Comparison of ENCODE assay signal across 18 cellular contexts in the genomic region with DNA sequence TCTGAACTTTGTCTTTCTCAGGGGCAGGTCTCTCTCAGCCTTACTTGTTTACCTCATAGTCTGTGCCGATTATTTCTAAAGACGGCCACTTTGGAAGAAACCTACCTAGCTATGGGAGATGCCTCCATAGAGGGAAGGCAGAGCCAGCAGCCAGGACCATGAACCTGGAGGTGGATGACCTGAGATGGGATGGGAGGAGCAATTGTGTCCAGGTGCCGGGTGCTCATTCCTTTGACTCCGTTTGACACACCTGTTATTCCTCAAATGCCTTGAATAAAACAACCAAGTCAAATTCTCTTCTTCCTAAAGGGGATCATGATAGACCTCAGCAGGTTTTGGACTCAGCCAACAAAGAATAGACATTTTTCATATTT. TPM values are rescaled to one million over a fixed set of nuclear protein-coding genes. Genes with fewer than 3 reads are reported as not detected.
DNase-seq lines count a peak whose midpoint lies in the region; ATAC-seq and TF ChIP-seq lines count a peak whose summit lies in the region.
"Had no signal": no experiment of that assay in that cellular context is flagged by ENCODE, and none has a peak within 500 bp of the region (broad histone marks: within the 10 kb centered on the region; RNA-seq: fewer than 3 reads in every experiment).

No MANE protein-coding gene starts in this region.

- H3K36me3 Mint-ChIP-seq in activated T-helper 1 cell treated with anti-CD3 and anti-CD28 coated beads, Interleukin-12 subunit alpha, Interleukin-12 subunit beta, Interleukin-2, Interleukin-4 antibody, amounts not matched to agents 30 ng/mL and 10 ng/mL and 1 ng/mL, durations not matched to agents 14 hours and 24 hours and 36 hours (ENCODE audit: low read depth), result no peaks in the 10 kb centered on the region
- H3K36me3 Mint-ChIP-seq: CD8-positive, alpha-beta T cell had no signal

- no peak overlapping the region for H3K9ac ChIP-seq in mammary epithelial cell (ENCODE audit: insufficient read depth, low read length)
- H3K9ac ChIP-seq in neuronal stem cell (ENCODE audit: low read depth, low read length, poor library complexity), result no peak overlapping the region
- H3K9ac ChIP-seq: BLaER1 treated with 17β-estradiol and CSF1 and Interleukin-3, amounts not matched to agents 10 nM and 100 nM had no signal

- no peak for TF ChIP-seq POLR2A in breast epithelium (IDR thresholded peaks at IDR 0.05)
- TF ChIP-seq POLR2A in body of pancreas (IDR thresholded peaks at IDR 0.05), result no peak

- no peak overlapping the region for H3K4me3 ChIP-seq in breast epithelium
- H3K4me3 ChIP-seq in mammary epithelial cell (replicated peaks in 1 of 3; ENCODE audit: insufficient read depth in 1 of 3, low read depth in 2 of 3, low read length in 3 of 3), result no peak overlapping the region
- no peak overlapping the region for H3K4me3 ChIP-seq in body of pancreas
- H3K4me3 ChIP-seq in neuronal stem cell (ENCODE audit: low read length in 2 of 2), result no peak overlapping the region
- H3K4me3 ChIP-seq: BLaER1 treated with 17β-estradiol and CSF1 and Interleukin-3, amounts not matched to agents 10 nM and 100 nM; GM12878 had no signal

- no peak overlapping the region for H3K4ac ChIP-seq in neuronal stem cell (ENCODE audit: low read length)

- H3K18ac ChIP-seq in neuronal stem cell (ENCODE audit: low read length), result no peak overlapping the region

- no peaks in the 10 kb centered on the region for H3K79me1 ChIP-seq in neuronal stem cell (ENCODE audit: low read depth, low read length)

- H3K4me3 Mint-ChIP-seq in activated T-helper 1 cell treated with anti-CD3 and anti-CD28 coated beads, Interleukin-12 subunit alpha, Interleukin-12 subunit beta, Interleukin-2, Interleukin-4 antibody, amounts not matched to agents 30 ng/mL and 10 ng/mL and 1 ng/mL, durations not matched to agents 14 hours and 24 hours and 36 hours, result no peak overlapping the region
- H3K4me3 Mint-ChIP-seq: B cell; CD8-positive, alpha-beta T cell; H9 had no signal

- intact Hi-C loops in breast epithelium (cut with DNase I; ENCODE audit: low total_unique reads), result no loop called here
- intact Hi-C loops in mammary epithelial cell (cut with micrococcal nuclease), result loop anchor here (10.0 kb wide), 1 partner anchor 182 kb away; no protein-coding TSS in a partner anchor
- intact Hi-C loops in body of pancreas (cut with DNase I), result no loop called here
- intact Hi-C loops in activated T-helper 1 cell treated with anti-CD3 and anti-CD28 coated beads, Interleukin-12 subunit alpha, Interleukin-12 subunit beta, Interleukin-2, Interleukin-4 antibody, amounts not matched to agents 30 ng/mL and 10 ng/mL and 1 ng/mL, durations not matched to agents 14 hours and 24 hours and 36 hours (cut with micrococcal nuclease), result no loop called here

- no peak overlapping the region for H4K8ac ChIP-seq in neuronal stem cell (ENCODE audit: low read depth, low read length)

- no peak overlapping the region for H2BK15ac ChIP-seq in neuronal stem cell (ENCODE audit: low read length)

- WGBS in mammary epithelial cell (ENCODE audit: low coverage, missing lambda C conversion rate), result 92% methylated on average over 4 of the region's 4 CpGs
- WGBS in body of pancreas, 2 donors, result 77 to 83% methylated on average over 4 of the region's 4 CpGs
- WGBS in neuronal stem cell (ENCODE audit: extremely low coverage in 2 of 2, insufficient read length in 2 of 2, insufficient replicate concordance in 1 of 2), 2 donors, result no CpG with 5 or more reads among the region's 4 CpGs

- no peaks in the 10 kb centered on the region for H3K9me3 Mint-ChIP-seq in activated T-helper 1 cell treated with anti-CD3 and anti-CD28 coated beads, Interleukin-12 subunit alpha, Interleukin-12 subunit beta, Interleukin-2, Interleukin-4 antibody, amounts not matched to agents 30 ng/mL and 10 ng/mL and 1 ng/mL, durations not matched to agents 14 hours and 24 hours and 36 hours
- H3K9me3 Mint-ChIP-seq: CD8-positive, alpha-beta T cell; H9 had no signal

- no peak overlapping the region for H3K14ac ChIP-seq in neuronal stem cell (ENCODE audit: low read length)

- CTCF ChIA-PET in mammary epithelial cell (lab: Charles Lee; ENCODE audit: low non-redundant PET), result no interaction called here

- ATAC-seq in body of pancreas, result no peak
- ATAC-seq in left lobe of liver, result peak; percentile 29
- ATAC-seq: CD8-positive, alpha-beta T cell; GM12878 had no signal

- in situ Hi-C loops in mammary epithelial cell (cut with MboI; ENCODE audit: low sequenced_read_pairs in 2 of 2), result no loop called here

- no peaks in the 10 kb centered on the region for H4K20me1 ChIP-seq in mammary epithelial cell (ENCODE audit: insufficient read depth, low read length)
- H4K20me1 ChIP-seq: BLaER1 treated with 17β-estradiol and CSF1 and Interleukin-3, amounts not matched to agents 10 nM and 100 nM had no signal

- H3K27me3 ChIP-seq in breast epithelium, result no peaks in the 10 kb centered on the region
- no peaks in the 10 kb centered on the region for H3K27me3 ChIP-seq in mammary epithelial cell (ENCODE audit: insufficient read depth, low read length)
- H3K27me3 ChIP-seq in body of pancreas, result no peaks in the 10 kb centered on the region
- no peaks in the 10 kb centered on the region for H3K27me3 ChIP-seq in neuronal stem cell (ENCODE audit: control insufficient read depth in 3 of 3, insufficient read depth in 3 of 3, low read depth in 1 of 3, low read length in 3 of 3)
- H3K27me3 ChIP-seq: BLaER1 treated with 17β-estradiol and CSF1 and Interleukin-3, amounts not matched to agents 10 nM and 100 nM had no signal

- H2BK120ac ChIP-seq in neuronal stem cell (ENCODE audit: low read depth, low read length), result no peak overlapping the region

- H2AFZ ChIP-seq in mammary epithelial cell (ENCODE audit: low read depth, low read length) (no peak overlapping the region), neuronal stem cell (ENCODE audit: low read length) (peak overlapping the region; percentile 1)

- no TSS peak for BruUV-seq in mammary epithelial cell (replicated peaks; lab: Mats Ljungman, UMichigan)

- H3K27ac Mint-ChIP-seq in activated T-helper 1 cell treated with anti-CD3 and anti-CD28 coated beads, Interleukin-12 subunit alpha, Interleukin-12 subunit beta, Interleukin-2, Interleukin-4 antibody, amounts not matched to agents 30 ng/mL and 10 ng/mL and 1 ng/mL, durations not matched to agents 14 hours and 24 hours and 36 hours, result no peak overlapping the region
- H3K27ac Mint-ChIP-seq: B cell; CD8-positive, alpha-beta T cell; H9 had no signal

- no peak overlapping the region for H2AK5ac ChIP-seq in neuronal stem cell (ENCODE audit: low read depth, low read length)

- no peaks in the 10 kb centered on the region for H3K36me3 ChIP-seq in breast epithelium
- no peaks in the 10 kb centered on the region for H3K36me3 ChIP-seq in mammary epithelial cell (ENCODE audit: insufficient read depth, low read length)
- no peaks in the 10 kb centered on the region for H3K36me3 ChIP-seq in body of pancreas (replicated peaks in 1 of 2; ENCODE audit: insufficient read depth in 1 of 2, low read depth in 2 of 2)
- no peaks in the 10 kb centered on the region for H3K36me3 ChIP-seq in neuronal stem cell (replicated peaks in 1 of 2; ENCODE audit: control insufficient read depth in 2 of 2, insufficient read depth in 2 of 2, low read length in 2 of 2)
- H3K36me3 ChIP-seq: BLaER1 treated with 17β-estradiol and CSF1 and Interleukin-3, amounts not matched to agents 10 nM and 100 nM had no signal

- H3K4me2 ChIP-seq in mammary epithelial cell (ENCODE audit: insufficient read depth, low read depth, low read length) (no peak overlapping the region), neuronal stem cell (ENCODE audit: insufficient read depth, low read length, poor library complexity, severe bottlenecking) (no peak overlapping the region)
- H3K4me2 ChIP-seq: BLaER1 treated with 17β-estradiol and CSF1 and Interleukin-3, amounts not matched to agents 10 nM and 100 nM had no signal

- no peak overlapping the region for H4K91ac ChIP-seq in neuronal stem cell (ENCODE audit: low read depth, low read length, poor library complexity)

- DNase-seq in breast epithelium (ENCODE audit: low spot score in 2 of 2) (no peak), mammary epithelial cell (no peak), body of pancreas (no peak), left lobe of liver (ENCODE audit: low spot score) (no peak), neuronal stem cell (ENCODE audit: low spot score) (no peak), NK-92 (lab: John Stamatoyannopoulos, UW; ENCODE audit: unreplicated experiment) (no peak), caudate nucleus (lab: John Stamatoyannopoulos, UW) (no peak)
- DNase-seq in activated T-helper 1 cell treated with anti-CD3 and anti-CD28 coated beads, Interleukin-12 subunit alpha, Interleukin-12 subunit beta, Interleukin-2, Interleukin-4 antibody, amounts not matched to agents 30 ng/mL and 10 ng/mL and 1 ng/mL, durations not matched to agents 14 hours and 24 hours and 36 hours (ENCODE audit: low spot score), result no peak
- DNase-seq: 8988T; CD8-positive, alpha-beta T cell; DMS 273 treated with DMSO at 0.1 percent for 48 hours; DMS53; DND-41; EL; H9 had no signal

- peaks cover 2% of the 10 kb centered on the region for H3K27me3 Mint-ChIP-seq in activated T-helper 1 cell treated with anti-CD3 and anti-CD28 coated beads, Interleukin-12 subunit alpha, Interleukin-12 subunit beta, Interleukin-2, Interleukin-4 antibody, amounts not matched to agents 30 ng/mL and 10 ng/mL and 1 ng/mL, durations not matched to agents 14 hours and 24 hours and 36 hours (ENCODE audit: insufficient read depth)

- H3K4me1 Mint-ChIP-seq in activated T-helper 1 cell treated with anti-CD3 and anti-CD28 coated beads, Interleukin-12 subunit alpha, Interleukin-12 subunit beta, Interleukin-2, Interleukin-4 antibody, amounts not matched to agents 30 ng/mL and 10 ng/mL and 1 ng/mL, durations not matched to agents 14 hours and 24 hours and 36 hours (ENCODE audit: low read depth), result no peaks in the 10 kb centered on the region
- H3K4me1 Mint-ChIP-seq: B cell had no signal

- no peaks in the 10 kb centered on the region for H3K79me2 ChIP-seq in mammary epithelial cell (ENCODE audit: insufficient read depth, low read length)

- no peak overlapping the region for H2BK5ac ChIP-seq in neuronal stem cell (ENCODE audit: low read length)

- peak overlapping the region; percentile 63 to 71 for H3K27ac ChIP-seq in breast epithelium
- no peak overlapping the region for H3K27ac ChIP-seq in mammary epithelial cell (ENCODE audit: insufficient read depth, low read depth, low read length)
- H3K27ac ChIP-seq in body of pancreas, result peak overlapping the region; percentile 32 to 76 (median 65)
- H3K27ac ChIP-seq in neuronal stem cell (replicated peaks; ENCODE audit: low read length), result no peak overlapping the region
- H3K27ac ChIP-seq in caudate nucleus (ENCODE audit: low read depth, low read length), result no peak overlapping the region
- H3K27ac ChIP-seq: BLaER1 treated with 17β-estradiol and CSF1 and Interleukin-3, amounts not matched to agents 10 nM and 100 nM had no signal

- TF ChIP-seq CTCF in breast epithelium (IDR thresholded peaks at IDR 0.05) (no peak), mammary epithelial cell (conservative IDR thresholded peaks at IDR 0.05 in 1 of 2, IDR thresholded peaks at IDR 0.05 in 1 of 2; ENCODE audit: extremely low read depth in 1 of 2, insufficient read depth in 1 of 2, low read depth in 1 of 2, low read length in 2 of 2) (no peak), body of pancreas (IDR thresholded peaks at IDR 0.05) (no peak)

- H2BK12ac ChIP-seq in neuronal stem cell (ENCODE audit: low read length), result no peak overlapping the region

- H3K23ac ChIP-seq in neuronal stem cell (ENCODE audit: low read depth, low read length, poor library complexity), result no peak overlapping the region

- no peaks in the 10 kb centered on the region for H3K4me1 ChIP-seq in breast epithelium
- H3K4me1 ChIP-seq in mammary epithelial cell (ENCODE audit: insufficient read depth, low read length), result no peaks in the 10 kb centered on the region
- H3K4me1 ChIP-seq in body of pancreas, result peaks cover 19% of the 10 kb centered on the region
- H3K4me1 ChIP-seq in neuronal stem cell (ENCODE audit: control insufficient read depth in 2 of 2, insufficient read depth in 1 of 2, low read depth in 1 of 2, low read length in 2 of 2), result peaks cover 8 to 11% of the 10 kb centered on the region in 2 donors

- dilution Hi-C loops in mammary epithelial cell (cut with HindIII; ENCODE audit: low sequenced_read_pairs), result loop anchor here (5.0 kb wide), 1 partner anchor 104 kb away; no protein-coding TSS in a partner anchor

- no peaks in the 10 kb centered on the region for H3K9me3 ChIP-seq in breast epithelium
- no peaks in the 10 kb centered on the region for H3K9me3 ChIP-seq in mammary epithelial cell (replicated peaks; ENCODE audit: insufficient read depth, low read length)
- H3K9me3 ChIP-seq in body of pancreas, result no peaks in the 10 kb centered on the region
- H3K9me3 ChIP-seq in neuronal stem cell (replicated peaks in 1 of 2; ENCODE audit: control insufficient read depth in 2 of 2, insufficient read depth in 1 of 2, low read depth in 1 of 2, low read length in 2 of 2), result no peaks in the 10 kb centered on the region
- H3K9me3 ChIP-seq: BLaER1 treated with 17β-estradiol and CSF1 and Interleukin-3, amounts not matched to agents 10 nM and 100 nM had no signal

RNA-seq across cellular contexts. Expression of a gene that starts 42.2 kb away (rescaled TPM):
- total RNA-seq in breast epithelium, result 10 to 100 TPM; 10.1 to 19.7 (median 16.7) TPM
- total RNA-seq in mammary epithelial cell, result 10 to 100 TPM in 1 of 2 donors, 1 to 10 TPM in 1; 5.9 to 10.2 TPM
- polyA plus RNA-seq in mammary epithelial cell, result 5.2 TPM
- 7.0 TPM for polyA minus RNA-seq in mammary epithelial cell
- 10 to 100 TPM; 20.4 to 22.6 TPM for total RNA-seq in body of pancreas
- 14.3 TPM for total RNA-seq in left lobe of liver
- 29.1 TPM for polyA plus RNA-seq in neuronal stem cell (2013, experiment 1 of 2)
- polyA plus RNA-seq in neuronal stem cell (2013, experiment 2 of 2), result 30.0 TPM
- total RNA-seq in activated T-helper 1 cell treated with anti-CD3 and anti-CD28 coated beads, Interleukin-12 subunit alpha, Interleukin-12 subunit beta, Interleukin-2, Interleukin-4 antibody, amounts not matched to agents 30 ng/mL and 10 ng/mL and 1 ng/mL, durations not matched to agents 14 hours and 24 hours and 36 hours, result 5.3 and 5.7 TPM in 2 replicates

Comparison
In these comparisons a context has a peak if more than half of its experiments do, and no peak if none do; other contexts are left out.
1. H3K27ac ChIP-seq: peak in breast epithelium (2 of 2) and body of pancreas (4 of 4); none in mammary epithelial cell (single experiment), neuronal stem cell (single experiment) and caudate nucleus (single experiment).